ENCODE assay signal across 23 cellular contexts in genomic region chr14:100972134-100972905, GRCh38.
"Had no signal": no experiment of that assay in that cellular context is flagged by ENCODE, and none has a peak within 500 bp of the region (broad histone marks: within the 10 kb centered on the region; RNA-seq: fewer than 3 reads in every experiment).

No MANE protein-coding gene starts in this region.

- H3K36me3 Mint-ChIP-seq: activated naive CD4-positive, alpha-beta T cell treated with anti-CD3 and anti-CD28 coated beads, Interleukin-2, amount 10 ng/mL, durations not matched to agents 7 days and 5 days had no signal

- H3K27me3 ChIP-seq: cardiac muscle cell, gastrocnemius medialis, left lung, sigmoid colon, thyroid gland had no signal

- H3K4me1 Mint-ChIP-seq: activated CD4-positive, alpha-beta T cell treated with anti-CD3 and anti-CD28 coated beads, Interleukin-2, amount 10 ng/mL, durations not matched to agents 24 days and 14 days; activated naive CD4-positive, alpha-beta T cell treated with anti-CD3 and anti-CD28 coated beads, Interleukin-2, amount 10 ng/mL, durations not matched to agents 7 days and 5 days; activated naive CD8-positive, alpha-beta T cell treated with anti-CD3 and anti-CD28 coated beads, Interleukin-2, amount 50 U/mL, for 24 hours; nephron progenitor cell had no signal

- H3K4me3 ChIP-seq: cardiac muscle cell, gastrocnemius medialis, left lung, sigmoid colon, thyroid gland had no signal

- ATAC-seq: activated CD8-positive, alpha-beta T cell treated with anti-CD3 and anti-CD28 coated beads, Interleukin-2, amount 10 ng/mL, durations not matched to agents 7 days and 5 days; activated naive CD8-positive, alpha-beta T cell treated with anti-CD3 and anti-CD28 coated beads, Interleukin-2, amount 50 U/mL, for 24 hours; effector memory CD8-positive, alpha-beta T cell; gastrocnemius medialis; left lung had no signal

- H3K4me1 ChIP-seq: gastrocnemius medialis, left lung, sigmoid colon, thyroid gland had no signal

- H3K27ac ChIP-seq: cardiac muscle cell, gastrocnemius medialis, left lung, sigmoid colon, thyroid gland had no signal

- H3K9me3 Mint-ChIP-seq: activated CD4-positive, alpha-beta T cell treated with anti-CD3 and anti-CD28 coated beads, Interleukin-2, amount 10 ng/mL, durations not matched to agents 24 days and 14 days; activated naive CD4-positive, alpha-beta T cell treated with anti-CD3 and anti-CD28 coated beads, Interleukin-2, amount 10 ng/mL, durations not matched to agents 7 days and 5 days; activated naive CD8-positive, alpha-beta T cell treated with anti-CD3 and anti-CD28 coated beads, Interleukin-2, amount 50 U/mL, for 24 hours; activated T-cell treated with anti-CD3 and anti-CD28 coated beads, Interleukin-2, amount 50 U/mL, for 24 hours; effector memory CD8-positive, alpha-beta T cell; nephron progenitor cell had no signal

- DNase-seq: activated CD4-positive, alpha-beta T cell treated with anti-CD3 and anti-CD28 coated beads, Interleukin-2, amount 10 ng/mL, durations not matched to agents 24 days and 14 days; activated CD4-positive, CD25-positive, alpha-beta regulatory T cell; activated CD8-positive, alpha-beta T cell treated with anti-CD3 and anti-CD28 coated beads, Interleukin-2, amount 10 ng/mL, durations not matched to agents 7 days and 5 days; activated effector memory CD4-positive, alpha-beta T cell treated with Interleukin-2 at 50 U/mL for 16 hours; activated naive CD4-positive, alpha-beta T cell treated with anti-CD3 and anti-CD28 coated beads, Interleukin-2, amount 10 ng/mL, durations not matched to agents 7 days and 5 days; activated naive CD8-positive, alpha-beta T cell treated with anti-CD3 and anti-CD28 coated beads, Interleukin-2, amount 50 U/mL, for 24 hours; activated T-cell treated with anti-CD3 and anti-CD28 coated beads, Interleukin-2, amount 50 U/mL, for 24 hours; aorta; effector memory CD8-positive, alpha-beta T cell; gastrocnemius medialis; head of caudate nucleus; left lung; nephron progenitor cell; nucleus accumbens; posterior cingulate gyrus; sigmoid colon; stimulated activated naive CD4-positive, alpha-beta T cell treated with Interleukin-2 at 50 U/mL for 16 hours; T-helper 1 cell; T-helper 9 cell; thyroid gland had no signal

- H3K27ac Mint-ChIP-seq: activated CD4-positive, alpha-beta T cell treated with anti-CD3 and anti-CD28 coated beads, Interleukin-2, amount 10 ng/mL, durations not matched to agents 24 days and 14 days; activated CD8-positive, alpha-beta T cell treated with anti-CD3 and anti-CD28 coated beads, Interleukin-2, amount 10 ng/mL, durations not matched to agents 7 days and 5 days; activated naive CD4-positive, alpha-beta T cell treated with anti-CD3 and anti-CD28 coated beads, Interleukin-2, amount 10 ng/mL, durations not matched to agents 7 days and 5 days; activated naive CD8-positive, alpha-beta T cell treated with anti-CD3 and anti-CD28 coated beads, Interleukin-2, amount 50 U/mL, for 24 hours; activated T-cell treated with anti-CD3 and anti-CD28 coated beads, Interleukin-2, amount 50 U/mL, for 24 hours; effector memory CD8-positive, alpha-beta T cell; nephron progenitor cell had no signal

- H3K36me3 ChIP-seq: cardiac muscle cell, gastrocnemius medialis, left lung, sigmoid colon, thyroid gland had no signal

- H3K9me3 ChIP-seq: gastrocnemius medialis, left lung, sigmoid colon had no signal

- H3K4me3 Mint-ChIP-seq: activated CD4-positive, alpha-beta T cell treated with anti-CD3 and anti-CD28 coated beads, Interleukin-2, amount 10 ng/mL, durations not matched to agents 24 days and 14 days; activated CD8-positive, alpha-beta T cell treated with anti-CD3 and anti-CD28 coated beads, Interleukin-2, amount 10 ng/mL, durations not matched to agents 7 days and 5 days; activated naive CD4-positive, alpha-beta T cell treated with anti-CD3 and anti-CD28 coated beads, Interleukin-2, amount 10 ng/mL, durations not matched to agents 7 days and 5 days; activated naive CD8-positive, alpha-beta T cell treated with anti-CD3 and anti-CD28 coated beads, Interleukin-2, amount 50 U/mL, for 24 hours; activated T-cell treated with anti-CD3 and anti-CD28 coated beads, Interleukin-2, amount 50 U/mL, for 24 hours; effector memory CD8-positive, alpha-beta T cell; nephron progenitor cell had no signal

- FAIRE-seq: keratinocyte, urothelium cell line had no signal

- H3K27me3 Mint-ChIP-seq: activated CD4-positive, alpha-beta T cell treated with anti-CD3 and anti-CD28 coated beads, Interleukin-2, amount 10 ng/mL, durations not matched to agents 24 days and 14 days; activated naive CD4-positive, alpha-beta T cell treated with anti-CD3 and anti-CD28 coated beads, Interleukin-2, amount 10 ng/mL, durations not matched to agents 7 days and 5 days had no signal
